In the genomic region with DNA sequence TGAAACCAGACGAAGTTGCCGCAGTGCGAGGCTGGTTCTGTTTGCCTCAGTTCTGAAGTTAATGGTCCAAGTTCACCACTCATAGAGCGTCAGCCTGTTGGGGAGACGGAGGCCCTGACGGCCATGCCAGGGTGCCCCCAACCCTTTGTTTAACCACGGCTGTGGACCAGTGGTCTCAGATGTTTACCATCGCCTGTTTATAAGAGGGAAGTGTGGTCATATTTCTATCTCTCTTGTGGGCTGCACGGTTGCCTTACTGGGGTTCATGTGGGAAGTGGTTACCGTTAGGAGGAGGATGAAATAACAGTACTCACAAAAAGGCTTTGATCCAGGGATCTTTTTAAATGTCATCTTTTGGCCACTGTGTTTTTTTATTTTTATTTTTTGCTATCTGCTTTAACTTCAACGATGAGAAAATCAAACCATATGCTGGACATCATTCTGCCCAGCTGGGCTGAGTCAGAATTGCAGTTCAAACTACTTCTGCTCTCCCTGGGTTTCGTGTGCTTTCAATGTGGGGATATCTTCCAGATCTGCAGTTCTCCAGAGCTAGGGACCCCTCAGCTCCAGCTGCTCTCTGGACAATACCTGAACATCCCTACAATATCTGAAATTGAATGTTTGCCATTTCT, we compare ENCODE assay signal across 10 cellular contexts. TPM values are rescaled to one million over a fixed set of nuclear protein-coding genes. Genes with fewer than 3 reads are reported as not detected.
DNase-seq lines count a peak whose midpoint lies in the region; ATAC-seq and TF ChIP-seq lines count a peak whose summit lies in the region.
"Had no signal": no experiment of that assay in that cellular context is flagged by ENCODE, and none has a peak within 500 bp of the region (broad histone marks: within the 10 kb centered on the region; RNA-seq: fewer than 3 reads in every experiment).

No MANE protein-coding gene starts in this region.

- H3K27me3 ChIP-seq in SK-N-SH (ENCODE audit: insufficient read depth) (no peaks in the 10 kb centered on the region), sigmoid colon (no peaks in the 10 kb centered on the region)

- H3K4me1 Mint-ChIP-seq in endothelial cell (ENCODE audit: unreplicated experiment) = peaks cover 7% of the 10 kb centered on the region
- H3K4me1 Mint-ChIP-seq in stimulated activated effector memory CD8-positive, alpha-beta T cell treated with anti-CD3 and anti-CD28 coated beads, Interleukin-12 subunit alpha, Interleukin-12 subunit beta, amount 100 ng/mL, for 72 hours = peaks cover 90% of the 10 kb centered on the region

- H3K4me1 ChIP-seq in SK-N-SH (ENCODE audit: control insufficient read depth in 1 of 2, insufficient read depth in 2 of 2, low read depth in 1 of 2, low read length in 1 of 2) (peaks cover 25 to 27% of the 10 kb centered on the region in 2 experiments; a peak in 3 of 4 replicates), sigmoid colon (peaks cover 0 to 91% (median 63%) of the 10 kb centered on the region in 4 donors)

- H3K4me3 ChIP-seq in SK-N-SH (ENCODE audit: low read depth in 2 of 2, low read length in 1 of 2) (no peak overlapping the region), sigmoid colon (no peak overlapping the region)
- H3K4me3 ChIP-seq: GM23338 had no signal

- peak overlapping the region in 1 of 2 experiments; percentile 14; a peak in 1 of 4 replicates for H3K27ac ChIP-seq in SK-N-SH (ENCODE audit: low read depth in 2 of 2, low read length in 1 of 2)
- peak overlapping the region in 1 of 4 donors; percentile 23 for H3K27ac ChIP-seq in sigmoid colon

- H3K27me3 Mint-ChIP-seq in endothelial cell (ENCODE audit: unreplicated experiment) = no peaks in the 10 kb centered on the region

- ATAC-seq in SK-N-SH treated with all-trans-retinoic acid at 6 μM for 48 hours = no peak
- ATAC-seq in stimulated activated effector memory CD8-positive, alpha-beta T cell treated with anti-CD3 and anti-CD28 coated beads, Interleukin-12 subunit alpha, Interleukin-12 subunit beta, amount 100 ng/mL, for 72 hours = no peak
- no peak for ATAC-seq in GM21723 (IDR thresholded peaks at IDR 0.05; ENCODE audit: unreplicated experiment)
- ATAC-seq: GM23338 had no signal

- 83% methylated on average over 10 of the region's 12 CpGs for WGBS in SK-N-SH (ENCODE audit: low lambda C conversion rate)
- WGBS in sigmoid colon, 2 donors = 55 to 83% methylated on average over 12 of the region's 12 CpGs

- no peaks in the 10 kb centered on the region for H3K9me3 Mint-ChIP-seq in endothelial cell (ENCODE audit: unreplicated experiment)
- no peaks in the 10 kb centered on the region for H3K9me3 Mint-ChIP-seq in stimulated activated effector memory CD8-positive, alpha-beta T cell treated with anti-CD3 and anti-CD28 coated beads, Interleukin-12 subunit alpha, Interleukin-12 subunit beta, amount 100 ng/mL, for 72 hours
- H3K9me3 Mint-ChIP-seq: GM23338 had no signal

- no peaks in the 10 kb centered on the region for H3K9me2 ChIP-seq in SK-N-SH

- peaks cover 5% of the 10 kb centered on the region for H3K36me3 Mint-ChIP-seq in endothelial cell (ENCODE audit: low read depth, unreplicated experiment)
- H3K36me3 Mint-ChIP-seq in stimulated activated effector memory CD8-positive, alpha-beta T cell treated with anti-CD3 and anti-CD28 coated beads, Interleukin-12 subunit alpha, Interleukin-12 subunit beta, amount 100 ng/mL, for 72 hours = peaks cover 50% of the 10 kb centered on the region

- H4K20me1 ChIP-seq in SK-N-SH (ENCODE audit: insufficient read depth) = peaks cover 84% of the 10 kb centered on the region

- H3K27ac Mint-ChIP-seq in endothelial cell (ENCODE audit: unreplicated experiment) = peak overlapping the region; percentile 24
- peak overlapping the region; percentile 85 for H3K27ac Mint-ChIP-seq in stimulated activated effector memory CD8-positive, alpha-beta T cell treated with anti-CD3 and anti-CD28 coated beads, Interleukin-12 subunit alpha, Interleukin-12 subunit beta, amount 100 ng/mL, for 72 hours
- H3K27ac Mint-ChIP-seq: GM23338 had no signal

- H3K4me2 ChIP-seq in SK-N-SH = peak overlapping the region; percentile 22; the same call in 1 of the 2 replicates
- H3K4me2 ChIP-seq: GM23338 had no signal

- CTCF ChIA-PET in SK-N-SH (lab: Yijun Ruan, JAX) (interaction anchor here (1.3 kb wide), 1 partner anchor 14 kb away, joined by 5 read pairs; no protein-coding TSS in a partner anchor), GM10248 (lab: Yijun Ruan, JAX) (interaction anchor here (0.6 to 6.6 kb wide), 7 partner anchors 10 to 137 kb away, joined by 3 to 34 read pairs (median 5); partner anchors contain the start of gene SMAD3)

- TF ChIP-seq EP300 in SK-N-SH (IDR thresholded peaks at IDR 0.05; ENCODE audit: borderline replicate concordance in 1 of 2, low read depth in 1 of 2, low read length in 1 of 2) (no peak), sigmoid colon (IDR thresholded peaks at IDR 0.05) (no peak)

- H3K9ac ChIP-seq in SK-N-SH = no peak overlapping the region

- TF ChIP-seq POLR2A in sigmoid colon (IDR thresholded peaks at IDR 0.05) = no peak

- H3K4me3 Mint-ChIP-seq in endothelial cell (ENCODE audit: unreplicated experiment) = no peak overlapping the region
- H3K4me3 Mint-ChIP-seq in stimulated activated effector memory CD8-positive, alpha-beta T cell treated with anti-CD3 and anti-CD28 coated beads, Interleukin-12 subunit alpha, Interleukin-12 subunit beta, amount 100 ng/mL, for 72 hours = peak overlapping the region; percentile 74
- H3K4me3 Mint-ChIP-seq: GM23338 had no signal

- no peak for DNase-seq in SK-N-SH
- peak; percentile 47 for DNase-seq in SKM-1 treated with dmso at 0.1 percent for 144 hours (lab: John Stamatoyannopoulos, UW; ENCODE audit: unreplicated experiment)
- DNase-seq in endothelial cell (ENCODE audit: low spot score) = no peak
- no peak for DNase-seq in stimulated activated effector memory CD8-positive, alpha-beta T cell treated with anti-CD3 and anti-CD28 coated beads, Interleukin-12 subunit alpha, Interleukin-12 subunit beta, amount 100 ng/mL, for 72 hours (ENCODE audit: low spot score in 2 of 2)
- no peak for DNase-seq in GM10248 (ENCODE audit: extremely low spot score)
- DNase-seq in sigmoid colon = no peak
- DNase-seq: 8988T had no signal

- H3K9me3 ChIP-seq in SK-N-SH = no peaks in the 10 kb centered on the region
- no peaks in the 10 kb centered on the region for H3K9me3 ChIP-seq in sigmoid colon

- TF ChIP-seq RAD21 in SK-N-SH (IDR thresholded peaks at IDR 0.05; ENCODE audit: low read length) = no peak

- POLR2A ChIA-PET in SK-N-SH (lab: Yijun Ruan, JAX) = no interaction called here
- POLR2A ChIA-PET in GM10248 (lab: Yijun Ruan, JAX) = interaction anchor here (1.1 to 2.7 kb wide), 2 partner anchors 11 to 18 kb away, joined by 5 to 15 read pairs; no protein-coding TSS in a partner anchor

- intact Hi-C loops in sigmoid colon (cut with DNase I) = no loop called here

- TF ChIP-seq CTCF in SK-N-SH (IDR thresholded peaks at IDR 0.05) (no peak), endothelial cell (IDR thresholded peaks at IDR 0.05; ENCODE audit: unreplicated experiment) (no peak), GM10248 (IDR thresholded peaks at IDR 0.05; ENCODE audit: control extremely low read depth, extremely low read depth, low read depth, missing control alignments) (no peak), sigmoid colon (IDR thresholded peaks at IDR 0.05) (no peak)

- H3K36me3 ChIP-seq in SK-N-SH (replicated peaks in 1 of 2; ENCODE audit: control insufficient read depth in 1 of 2, insufficient read depth in 2 of 2, low read length in 1 of 2) (no peaks in the 10 kb centered on the region), sigmoid colon (no peaks in the 10 kb centered on the region)

- H2AFZ ChIP-seq in SK-N-SH (ENCODE audit: low read depth) = no peak overlapping the region
- H2AFZ ChIP-seq: GM23338 had no signal

- H3K79me2 ChIP-seq in SK-N-SH (ENCODE audit: insufficient read depth) = peaks cover 100% of the 10 kb centered on the region

- H3F3A ChIP-seq in SK-N-SH (replicated peaks; ENCODE audit: insufficient read depth) = peaks cover 15% of the 10 kb centered on the region

TF ChIP-seq in SK-N-SH, 30 proteins besides CTCF, POLR2A, EP300 and RAD21:
- no peak for TF ChIP-seq GATA2 (CRISPR knock-in tag; IDR thresholded peaks at IDR 0.05)
- 0 out of 2 replicates have a peak, but pooled peaks have one; percentile 7 for TF ChIP-seq JUND (IDR thresholded peaks at IDR 0.05)
- no peak for TF ChIP-seq ELF1 (IDR thresholded peaks at IDR 0.05)
- peak; percentile 73 for TF ChIP-seq TCF12 (IDR thresholded peaks at IDR 0.05)

TF ChIP-seq in SK-N-SH treated with all-trans-retinoic acid at 6 μM for 48 hours, 23 proteins besides CTCF, POLR2A, EP300 and RAD21:
- TF ChIP-seq ZFP3 (CRISPR knock-in tag; IDR thresholded peaks at IDR 0.05) (no peak), TSHZ2 (CRISPR knock-in tag; IDR thresholded peaks at IDR 0.05) (no peak), ZNF565 (CRISPR knock-in tag; conservative IDR thresholded peaks at IDR 0.05; ENCODE audit: low read depth) (no peak), SNAI2 (CRISPR knock-in tag; IDR thresholded peaks at IDR 0.05) (no peak), TCF4 (CRISPR knock-in tag; IDR thresholded peaks at IDR 0.05; ENCODE audit: borderline replicate concordance) (no peak), ZNF8 (CRISPR knock-in tag; IDR thresholded peaks at IDR 0.05) (no peak)

RNA-seq across cellular contexts. Expression of gene SMAD3, which starts 17.8 kb away (rescaled TPM):
- polyA plus RNA-seq in SK-N-SH (2012; rRNA removed) (18.0 and 19.5 TPM in 2 replicates), sigmoid colon (10 to 100 TPM; 12.5 to 23.2 (median 13.8) TPM)
- 12.0 and 14.6 TPM in 2 replicates for polyA plus RNA-seq in SK-N-SH (2012; cell fraction: cytosol; rRNA removed)
- polyA plus RNA-seq in SK-N-SH (2012; cell fraction: nucleus; rRNA removed) = 47.4 and 59.5 TPM in 2 replicates
- total RNA-seq in endothelial cell (ENCODE audit: unreplicated experiment) (8.2 TPM), sigmoid colon (10 to 100 TPM; 17.8 to 28.2 (median 18.4) TPM)
